Comparison of ENCODE assay signal across 9 cellular contexts in the genomic region with DNA sequence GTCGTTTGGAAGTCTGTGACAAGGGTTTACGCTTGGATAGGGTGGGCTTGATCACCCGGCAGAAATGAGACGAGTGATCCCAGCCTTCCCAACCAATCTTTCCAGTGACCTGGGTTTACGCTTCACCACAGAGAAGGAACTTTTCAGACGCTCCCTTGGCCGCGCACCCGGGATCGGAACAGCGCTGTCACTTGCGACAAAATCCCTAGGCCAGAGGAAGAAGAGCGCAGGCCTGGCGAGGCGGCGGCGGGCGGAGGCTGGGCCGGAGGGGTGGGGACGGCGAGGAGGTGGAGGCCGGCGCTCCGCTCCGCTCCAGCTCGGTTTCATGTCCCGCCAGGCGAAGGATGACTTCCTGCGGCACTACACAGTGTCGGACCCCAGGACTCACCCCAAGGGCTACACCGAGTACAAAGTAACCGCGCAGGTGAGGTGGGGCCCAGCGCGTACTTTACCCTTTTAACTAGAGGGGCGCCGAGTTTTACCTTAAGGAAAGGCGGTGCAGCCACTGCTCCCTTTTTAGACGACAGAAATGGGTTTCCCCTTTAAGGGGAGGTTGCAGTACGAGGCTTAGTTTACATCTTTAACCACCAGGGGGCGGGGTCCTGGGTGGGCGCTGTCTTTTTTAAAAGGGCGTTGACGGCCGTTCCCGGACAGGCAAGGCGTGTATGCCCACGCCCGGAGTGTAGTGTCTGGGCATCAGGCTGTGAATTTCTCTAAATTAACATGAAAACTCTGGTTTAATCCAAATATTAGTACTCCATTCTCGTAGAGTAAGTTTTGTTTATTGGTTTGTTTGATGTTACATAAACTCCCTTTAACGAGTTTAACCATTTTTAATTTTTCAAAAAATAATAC. TPM values are rescaled to one million over a fixed set of nuclear protein-coding genes. Genes with fewer than 3 reads are reported as not detected.
DNase-seq lines count a peak whose midpoint lies in the region; ATAC-seq, FAIRE-seq and TF ChIP-seq lines count a peak whose summit lies in the region.
"Had no signal": no experiment of that assay in that cellular context is flagged by ENCODE, and none has a peak within 500 bp of the region (broad histone marks: within the 10 kb centered on the region; RNA-seq: fewer than 3 reads in every experiment).

A gene with protein sequence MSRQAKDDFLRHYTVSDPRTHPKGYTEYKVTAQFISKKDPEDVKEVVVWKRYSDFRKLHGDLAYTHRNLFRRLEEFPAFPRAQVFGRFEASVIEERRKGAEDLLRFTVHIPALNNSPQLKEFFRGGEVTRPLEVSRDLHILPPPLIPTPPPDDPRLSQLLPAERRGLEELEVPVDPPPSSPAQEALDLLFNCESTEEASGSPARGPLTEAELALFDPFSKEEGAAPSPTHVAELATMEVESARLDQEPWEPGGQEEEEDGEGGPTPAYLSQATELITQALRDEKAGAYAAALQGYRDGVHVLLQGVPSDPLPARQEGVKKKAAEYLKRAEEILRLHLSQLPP (plus strand): TSS at position 227 of the 855 bp plus-strand sequence. CDS start 99 bp downstream, at position 326.

- peak within 1 kb of the TSS; percentile 70 to 92 (median 86) for H3K4me3 Mint-ChIP-seq in immature natural killer cell

- 1 to 2% (median 2%) methylated on average over 47 to 51 of the region's 51 CpGs for WGBS in spleen, 5 donors

- TF ChIP-seq CTCF in WI38 (IDR thresholded peaks at IDR 0.05; ENCODE audit: low read depth, low read length) (peak; percentile 40), bronchial epithelial cell (IDR thresholded peaks at IDR 0.05; ENCODE audit: insufficient read depth, low read length, severe bottlenecking) (peak; percentile 71), spleen (IDR thresholded peaks at IDR 0.05 in 8 of 11, conservative IDR thresholded peaks at IDR 0.05 in 3 of 11) (peak; percentile 69 to 96 (median 88))

- H3K4me3 ChIP-seq in WI38 (ENCODE audit: low read depth, low read length) = peak within 1 kb of the TSS; percentile 71
- peak within 1 kb of the TSS; percentile 68 for H3K4me3 ChIP-seq in bronchial epithelial cell (ENCODE audit: low read depth, low read length)
- H3K4me3 ChIP-seq in spleen = peak within 1 kb of the TSS; percentile 55 to 76 (median 62)

- H3K9me3 Mint-ChIP-seq in immature natural killer cell = no peaks in the 10 kb centered on the region

- DNase-seq in AG08396 (ENCODE audit: low spot score) (peak; percentile 93), NCI-H2227 (lab: John Stamatoyannopoulos, UW; ENCODE audit: unreplicated experiment) (peak; percentile 98), bronchial epithelial cell (ENCODE audit: low read depth) (peak; percentile 89), immature natural killer cell (peak; percentile 92 to 94 (median 93)), spleen (peak; percentile 96)

- H3K4me1 Mint-ChIP-seq in immature natural killer cell = peaks cover 18 to 26% of the 10 kb centered on the region in 2 donors

- H3K27me3 Mint-ChIP-seq in immature natural killer cell (ENCODE audit: low read depth in 3 of 3) = peaks cover 0 to 4% (median 0%) of the 10 kb centered on the region in 3 donors

- H3K36me3 Mint-ChIP-seq in immature natural killer cell = no peaks in the 10 kb centered on the region

- H3K27ac Mint-ChIP-seq in immature natural killer cell = peak within 1 kb of the TSS; percentile 75 to 93 (median 92)

- H3K4me1 ChIP-seq in spleen = peaks cover 8 to 33% (median 21%) of the 10 kb centered on the region in 6 donors

- peak in 2 of 3 donors; percentile 28 to 37 for TF ChIP-seq POLR2A in spleen (IDR thresholded peaks at IDR 0.05)

- peak within 1 kb of the TSS; percentile 88 to 95 (median 92) for H3K27ac ChIP-seq in spleen

- ATAC-seq in GM18907 (IDR thresholded peaks at IDR 0.05; ENCODE audit: unreplicated experiment) (peak; percentile 92), HG03159 (IDR thresholded peaks at IDR 0.05; ENCODE audit: unreplicated experiment) (peak; percentile 87)

- peaks cover 4% of the 10 kb centered on the region for H3K36me3 ChIP-seq in bronchial epithelial cell (ENCODE audit: control insufficient read depth, insufficient read depth, low read length)
- H3K36me3 ChIP-seq in spleen = peaks cover 0 to 18% (median 7%) of the 10 kb centered on the region in 6 donors

- intact Hi-C loops in spleen (cut with DNase I; ENCODE audit: low total_unique reads) = no loop called here

- FAIRE-seq in bronchial epithelial cell (lab: Jason Lieb, UNC) = no peak
- FAIRE-seq: colon had no signal

- no peaks in the 10 kb centered on the region for H3K27me3 ChIP-seq in bronchial epithelial cell (ENCODE audit: control insufficient read depth, insufficient read depth, low read length)
- no peaks in the 10 kb centered on the region for H3K27me3 ChIP-seq in spleen (replicated peaks in 1 of 7)

- no peaks in the 10 kb centered on the region for H3K9me3 ChIP-seq in spleen

RNA-seq across cellular contexts. Expression of the gene that starts here (rescaled TPM):
- total RNA-seq in bronchial epithelial cell = 15.5 and 18.1 TPM in 2 replicates
- 10 to 100 TPM; 14.5 to 20.6 (median 19.9) TPM for polyA plus RNA-seq in immature natural killer cell
- 10 to 100 TPM; 14.6 to 21.6 (median 17.3) TPM for total RNA-seq in spleen
- polyA plus RNA-seq in spleen = 10 to 100 TPM; 10.8 to 17.1 (median 11.6) TPM

Comparison
In these comparisons a context has a peak if more than half of its experiments do, and no peak if none do; other contexts are left out.
1. Peak in every context shown above with its lines: DNase-seq, ATAC-seq, H3K4me3 ChIP-seq and H3K27ac ChIP-seq.